8 cellular contexts compared by ENCODE assay signal in the genomic region with DNA sequence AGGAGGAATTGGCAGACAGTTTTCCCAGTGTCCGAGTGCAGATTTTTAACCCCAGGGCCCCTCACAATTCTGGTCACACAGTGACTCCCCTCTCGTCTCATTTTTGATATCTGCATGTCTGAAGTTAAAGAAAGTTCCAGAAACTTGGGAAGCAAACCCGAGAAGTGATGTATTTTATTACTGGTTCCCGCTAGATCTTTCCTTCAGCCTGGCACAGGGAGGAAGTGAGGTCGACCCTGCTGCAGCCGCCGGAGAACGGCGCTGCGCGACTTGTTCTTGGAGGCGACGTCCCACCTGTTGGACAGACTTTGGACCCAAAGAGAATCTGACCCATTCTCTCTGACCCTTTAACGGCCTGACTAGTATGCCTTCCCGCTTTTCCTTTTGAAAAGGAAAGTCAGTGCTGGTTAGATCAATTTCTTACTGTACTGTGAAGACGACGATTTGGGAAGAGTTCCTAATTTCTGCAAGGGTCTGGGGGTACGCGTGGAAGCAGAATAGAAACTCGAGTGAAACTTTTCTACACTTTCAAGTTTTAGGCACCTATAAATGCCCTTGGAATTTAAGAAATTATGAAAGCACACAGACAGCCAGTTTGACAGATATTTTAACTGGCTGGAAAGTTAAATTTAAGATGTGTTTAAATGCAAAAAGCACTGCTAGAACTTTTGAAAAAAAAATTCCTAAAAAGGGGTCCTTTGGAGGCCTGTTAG. TPM values are rescaled to one million over a fixed set of nuclear protein-coding genes. Genes with fewer than 3 reads are reported as not detected.
DNase-seq lines count a peak whose midpoint lies in the region; ATAC-seq and TF ChIP-seq lines count a peak whose summit lies in the region.

No MANE protein-coding gene starts in this region.

- H3K4me2 ChIP-seq in SK-N-SH, result peak overlapping the region; percentile 91

- H3K4me3 ChIP-seq in SK-N-SH (ENCODE audit: low read depth in 2 of 2, low read length in 1 of 2) (peak overlapping the region; percentile 85 to 96), dorsolateral prefrontal cortex (peak overlapping the region; percentile 46 to 97 (median 81)), suprapubic skin (peak overlapping the region; percentile 87)

- H3F3A ChIP-seq in SK-N-SH (replicated peaks; ENCODE audit: insufficient read depth), result peaks cover 12% of the 10 kb centered on the region

- CTCF ChIA-PET in SK-N-SH (lab: Yijun Ruan, JAX), result interaction anchor here (1.5 to 1.6 kb wide), 2 partner anchors 17 to 338 kb away, joined by 3 to 9 read pairs; no protein-coding TSS in a partner anchor

- no peak for TF ChIP-seq POLR2A in suprapubic skin (IDR thresholded peaks at IDR 0.05)

- TF ChIP-seq CTCF in SK-N-SH (IDR thresholded peaks at IDR 0.05) (no peak), dorsolateral prefrontal cortex (IDR thresholded peaks at IDR 0.05 in 54 of 56, conservative IDR thresholded peaks at IDR 0.05 in 2 of 56; ENCODE audit: low read depth in 1 of 56, partially characterized antibody in 56 of 56) (peak in 1 of 56 donors; percentile 9), suprapubic skin (IDR thresholded peaks at IDR 0.05) (no peak)

- peaks cover 12% of the 10 kb centered on the region for H3K4me1 ChIP-seq in ES-I3 (ENCODE audit: insufficient read depth, low read length)
- H3K4me1 ChIP-seq in SK-N-SH (ENCODE audit: control insufficient read depth in 1 of 2, insufficient read depth in 2 of 2, low read depth in 1 of 2, low read length in 1 of 2), result peaks cover 19 to 21% of the 10 kb centered on the region in 2 experiments; a peak in 3 of 4 replicates
- peaks cover 67% of the 10 kb centered on the region for H3K4me1 ChIP-seq in suprapubic skin

- peaks cover 45% of the 10 kb centered on the region for H4K20me1 ChIP-seq in SK-N-SH (ENCODE audit: insufficient read depth)

- POLR2A ChIA-PET in SK-N-SH (lab: Yijun Ruan, JAX), result no interaction called here

- ATAC-seq in HG03442 (IDR thresholded peaks at IDR 0.05; ENCODE audit: unreplicated experiment) (no peak), GM18517 (IDR thresholded peaks at IDR 0.05; ENCODE audit: unreplicated experiment) (no peak)

- H3K27me3 ChIP-seq in SK-N-SH (ENCODE audit: insufficient read depth), result no peaks in the 10 kb centered on the region
- no peaks in the 10 kb centered on the region for H3K27me3 ChIP-seq in dorsolateral prefrontal cortex
- no peaks in the 10 kb centered on the region for H3K27me3 ChIP-seq in suprapubic skin

- TF ChIP-seq RAD21 in SK-N-SH (IDR thresholded peaks at IDR 0.05; ENCODE audit: low read length), result no peak

- H3K9me2 ChIP-seq in SK-N-SH, result no peaks in the 10 kb centered on the region

- intact Hi-C loops in dorsolateral prefrontal cortex (cut with DNase I), result loop anchor here (2.0 to 10.0 kb wide), 2 partner anchors 206 to 520 kb away; a partner anchor contains a TSS

- H2AFZ ChIP-seq in SK-N-SH (ENCODE audit: low read depth), result no peak overlapping the region

- TF ChIP-seq EP300 in SK-N-SH (IDR thresholded peaks at IDR 0.05; ENCODE audit: borderline replicate concordance in 1 of 2, low read depth in 1 of 2, low read length in 1 of 2) (no peak), suprapubic skin (IDR thresholded peaks at IDR 0.05) (no peak)

- H3K9me3 ChIP-seq in ES-I3 (ENCODE audit: control insufficient read depth, insufficient read depth, low read length) (no peaks in the 10 kb centered on the region; the same call in 1 of the 2 replicates), SK-N-SH (no peaks in the 10 kb centered on the region), suprapubic skin (no peaks in the 10 kb centered on the region)

- WGBS in SK-N-SH (ENCODE audit: low lambda C conversion rate), result 8% methylated on average over 19 of the region's 20 CpGs
- WGBS in suprapubic skin, result under 1% methylated on average over 20 of the region's 20 CpGs

- H3K36me3 ChIP-seq in ES-I3 (ENCODE audit: insufficient read depth, low read length) (no peaks in the 10 kb centered on the region), SK-N-SH (replicated peaks in 1 of 2; ENCODE audit: control insufficient read depth in 1 of 2, insufficient read depth in 2 of 2, low read length in 1 of 2) (peaks cover 0 to 6% of the 10 kb centered on the region in 2 experiments), suprapubic skin (no peaks in the 10 kb centered on the region)

- H3K9ac ChIP-seq in ES-I3 (ENCODE audit: low read depth, low read length), result peak overlapping the region; percentile 80
- H3K9ac ChIP-seq in SK-N-SH, result peak overlapping the region; percentile 82

- DNase-seq in HT-29 (ENCODE audit: low spot score) (peak; percentile 81), SK-N-SH (peak; percentile 53), dorsolateral prefrontal cortex (peak in 2 of 10 donors; percentile 15 to 25), medulla oblongata (ENCODE audit: extremely low spot score) (peak; percentile 75), suprapubic skin (ENCODE audit: low spot score in 2 of 2) (no peak)

- H3K79me2 ChIP-seq in SK-N-SH (ENCODE audit: insufficient read depth), result peaks cover 67% of the 10 kb centered on the region

- H3K27ac ChIP-seq in SK-N-SH (ENCODE audit: low read depth in 2 of 2, low read length in 1 of 2) (peak overlapping the region; percentile 71 to 85; a peak in 3 of 4 replicates), dorsolateral prefrontal cortex (peak overlapping the region in 51 of 59 donors; percentile 42 to 97 (median 91)), suprapubic skin (peak overlapping the region; percentile 97)

TF ChIP-seq in SK-N-SH, 30 proteins besides CTCF, POLR2A, EP300 and RAD21:
- TF ChIP-seq, protein P1, sequence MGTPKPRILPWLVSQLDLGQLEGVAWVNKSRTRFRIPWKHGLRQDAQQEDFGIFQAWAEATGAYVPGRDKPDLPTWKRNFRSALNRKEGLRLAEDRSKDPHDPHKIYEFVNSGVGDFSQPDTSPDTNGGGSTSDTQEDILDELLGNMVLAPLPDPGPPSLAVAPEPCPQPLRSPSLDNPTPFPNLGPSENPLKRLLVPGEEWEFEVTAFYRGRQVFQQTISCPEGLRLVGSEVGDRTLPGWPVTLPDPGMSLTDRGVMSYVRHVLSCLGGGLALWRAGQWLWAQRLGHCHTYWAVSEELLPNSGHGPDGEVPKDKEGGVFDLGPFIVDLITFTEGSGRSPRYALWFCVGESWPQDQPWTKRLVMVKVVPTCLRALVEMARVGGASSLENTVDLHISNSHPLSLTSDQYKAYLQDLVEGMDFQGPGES (IDR thresholded peaks at IDR 0.05; ENCODE audit: low read depth, low read length), result no peak
- no peak for TF ChIP-seq FOSL2 (IDR thresholded peaks at IDR 0.05; ENCODE audit: borderline replicate concordance, low read depth)
- no peak for TF ChIP-seq RXRA (IDR thresholded peaks at IDR 0.05; ENCODE audit: borderline replicate concordance, low read depth)
- TF ChIP-seq, protein P2, sequence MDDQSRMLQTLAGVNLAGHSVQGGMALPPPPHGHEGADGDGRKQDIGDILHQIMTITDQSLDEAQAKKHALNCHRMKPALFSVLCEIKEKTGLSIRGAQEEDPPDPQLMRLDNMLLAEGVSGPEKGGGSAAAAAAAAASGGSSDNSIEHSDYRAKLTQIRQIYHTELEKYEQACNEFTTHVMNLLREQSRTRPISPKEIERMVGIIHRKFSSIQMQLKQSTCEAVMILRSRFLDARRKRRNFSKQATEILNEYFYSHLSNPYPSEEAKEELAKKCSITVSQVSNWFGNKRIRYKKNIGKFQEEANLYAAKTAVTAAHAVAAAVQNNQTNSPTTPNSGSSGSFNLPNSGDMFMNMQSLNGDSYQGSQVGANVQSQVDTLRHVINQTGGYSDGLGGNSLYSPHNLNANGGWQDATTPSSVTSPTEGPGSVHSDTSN (IDR thresholded peaks at IDR 0.05), result no peak
- no peak for TF ChIP-seq YY1 (IDR thresholded peaks at IDR 0.05; ENCODE audit: low read depth)
- no peak for TF ChIP-seq RCOR1 (IDR thresholded peaks at IDR 0.05; ENCODE audit: low read length)
- TF ChIP-seq MEF2A (IDR thresholded peaks at IDR 0.05; ENCODE audit: borderline replicate concordance, low read depth), result no peak
- no peak for TF ChIP-seq POLR2AphosphoS5 (IDR thresholded peaks at IDR 0.05; ENCODE audit: low read depth, low read length)
- TF ChIP-seq FOXM1 (IDR thresholded peaks at IDR 0.05; ENCODE audit: low read depth), result no peak
- TF ChIP-seq SMC3 (IDR thresholded peaks at IDR 0.05; ENCODE audit: low read depth, low read length), result no peak
- TF ChIP-seq NRF1 (IDR thresholded peaks at IDR 0.05; ENCODE audit: low read depth, low read length), result no peak
TF ChIP-seq in SK-N-SH: peak in this region for 0.

RNA-seq across cellular contexts. Expression of a gene that starts 0.7 kb away (rescaled TPM):
- 20.4 and 21.0 TPM in 2 replicates for total RNA-seq in HT-29 (2014; rRNA removed; shearing (Covaris generic))
- 6.6 and 10.4 TPM in 2 replicates for polyA plus RNA-seq in SK-N-SH (2012; rRNA removed)
- polyA plus RNA-seq in SK-N-SH (2012; cell fraction: cytosol; rRNA removed), result 5.0 and 6.9 TPM in 2 replicates
- polyA plus RNA-seq in SK-N-SH (2012; cell fraction: nucleus; rRNA removed), result 6.5 and 8.6 TPM in 2 replicates
- total RNA-seq in dorsolateral prefrontal cortex, result 10 to 100 TPM; 14.9 to 36.1 (median 22.3) TPM
- total RNA-seq in suprapubic skin, result 100 to 1,000 TPM in 1 of 4 donors, 10 to 100 TPM in 3; 44.8 to 155 (median 62.5) TPM

Comparison
In these comparisons a context has a peak if more than half of its experiments do, and no peak if none do; other contexts are left out.
1. DNase-seq: peak in HT-29 (single experiment), SK-N-SH (single experiment) and medulla oblongata (single experiment); none in suprapubic skin (0 of 2).
2. Peak in every context shown above with its lines, with median percentiles within 50 percentile points of each other: H3K27ac ChIP-seq and H3K4me3 ChIP-seq.